ENCODE assay signal across 7 cellular contexts in the genomic region with DNA sequence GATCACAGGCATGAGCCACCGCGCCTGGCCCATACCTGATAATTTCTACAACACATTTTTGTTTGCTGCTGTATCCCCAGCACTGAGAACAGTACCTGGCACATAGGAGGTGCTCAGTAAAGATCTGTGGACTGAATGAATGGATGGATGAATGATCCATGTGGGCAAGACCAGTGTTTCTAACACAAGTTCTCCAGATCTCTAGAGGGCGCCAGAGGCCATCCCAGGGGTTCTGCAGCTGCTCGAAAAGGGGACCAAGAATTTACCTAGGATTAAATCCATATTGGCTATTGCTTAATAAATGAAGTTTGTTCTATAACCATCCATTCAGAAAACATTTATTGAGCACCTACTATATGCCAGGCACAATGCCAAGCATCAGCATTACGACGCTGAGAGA.
DNase-seq lines count a peak whose midpoint lies in the region; ATAC-seq, FAIRE-seq and TF ChIP-seq lines count a peak whose summit lies in the region.

No MANE protein-coding gene starts in this region.

- no peaks in the 10 kb centered on the region for H3K27me3 ChIP-seq in DOHH2 (ENCODE audit: control insufficient read depth, low read length)

- no peaks in the 10 kb centered on the region for H3K9me3 ChIP-seq in DOHH2 (ENCODE audit: control insufficient read depth, insufficient read depth, low read length)

- no peaks in the 10 kb centered on the region for H3K36me3 Mint-ChIP-seq in progenitor cell of endocrine pancreas (ENCODE audit: insufficient read depth)

- H3K27ac Mint-ChIP-seq in progenitor cell of endocrine pancreas: no peak overlapping the region

- H3K4me1 ChIP-seq in DOHH2 (ENCODE audit: control insufficient read depth, low read length): no peaks in the 10 kb centered on the region

- TF ChIP-seq CTCF in DOHH2 (IDR thresholded peaks at IDR 0.05; ENCODE audit: low read depth, low read length, poor library complexity, severe bottlenecking) (peak; percentile 79), progenitor cell of endocrine pancreas (IDR thresholded peaks at IDR 0.05; ENCODE audit: unreplicated experiment) (peak; percentile 79)

- no peaks in the 10 kb centered on the region for H3K79me2 ChIP-seq in DOHH2 (ENCODE audit: control insufficient read depth, low read length)

- no peak for FAIRE-seq in GM19239 (lab: Jason Lieb, UNC)

- no peak for TF ChIP-seq POLR2A in erythroblast (IDR thresholded peaks at IDR 0.05; ENCODE audit: low read length)

- no peaks in the 10 kb centered on the region for H3K9me3 Mint-ChIP-seq in progenitor cell of endocrine pancreas (ENCODE audit: low read depth)

- H3K4me2 ChIP-seq in DOHH2 (ENCODE audit: low read length): no peak overlapping the region

- no peaks in the 10 kb centered on the region for H3K9me2 ChIP-seq in DOHH2 (replicated peaks; ENCODE audit: control insufficient read depth, low read length)

- peaks cover 3% of the 10 kb centered on the region; the same call in 1 of the 2 replicates for H4K20me1 ChIP-seq in DOHH2 (ENCODE audit: control insufficient read depth, insufficient read depth, low read depth, low read length)

- H3K4me3 ChIP-seq in DOHH2 (ENCODE audit: low read length): no peak overlapping the region

- H3K4me3 Mint-ChIP-seq in progenitor cell of endocrine pancreas (ENCODE audit: low read depth): no peak overlapping the region

- no peaks in the 10 kb centered on the region for H3K36me3 ChIP-seq in DOHH2 (ENCODE audit: control insufficient read depth, low read length)

- peak; percentile 40 for DNase-seq in HT-29 (ENCODE audit: low spot score)
- peak; percentile 8 for DNase-seq in NOMO-1 treated with dmso at 0.1 percent for 144 hours (lab: John Stamatoyannopoulos, UW; ENCODE audit: unreplicated experiment)
- DNase-seq in erythroblast (lab: John Stamatoyannopoulos, UW): peak; percentile 17 to 41
- DNase-seq in progenitor cell of endocrine pancreas (ENCODE audit: low spot score, unreplicated experiment): peak; percentile 27
- no peak for DNase-seq in GM19239 (ENCODE audit: insufficient read length, low spot score)

- no peaks in the 10 kb centered on the region for H3F3A ChIP-seq in DOHH2 (ENCODE audit: control insufficient read depth, insufficient read depth)

- no peak overlapping the region for H3K27ac ChIP-seq in DOHH2 (ENCODE audit: low read depth, low read length)

- peaks cover 58% of the 10 kb centered on the region for H3K27me3 Mint-ChIP-seq in progenitor cell of endocrine pancreas

- ATAC-seq in GM19023 (IDR thresholded peaks at IDR 0.05; ENCODE audit: unreplicated experiment): no peak

- H3K4me1 Mint-ChIP-seq in progenitor cell of endocrine pancreas (ENCODE audit: low read depth): no peaks in the 10 kb centered on the region
